15 cellular contexts compared by ENCODE assay signal in the genomic region with DNA sequence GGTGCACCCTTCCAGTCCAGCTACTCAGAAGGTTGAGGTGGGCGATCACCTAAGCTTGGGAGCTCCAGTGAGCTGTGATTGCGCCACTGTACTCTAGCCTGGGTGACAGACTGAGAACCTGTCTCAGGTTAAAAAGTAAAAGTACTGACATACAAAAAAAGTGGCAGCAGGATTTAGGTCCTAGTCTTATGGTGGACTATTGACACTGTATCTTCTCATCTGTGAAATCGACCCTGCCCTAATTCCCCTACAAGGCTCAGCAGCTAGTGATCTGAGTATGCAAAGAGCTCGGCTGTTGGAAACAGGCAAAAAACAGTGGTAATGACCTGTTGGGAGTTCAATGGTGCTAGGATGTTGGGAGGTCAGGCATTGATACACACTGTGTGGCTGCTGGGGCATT. TPM values are rescaled to one million over a fixed set of nuclear protein-coding genes. Genes with fewer than 3 reads are reported as not detected.
"Had no signal": no experiment of that assay in that cellular context is flagged by ENCODE, and none has a peak within 500 bp of the region (broad histone marks: within the 10 kb centered on the region; RNA-seq: fewer than 3 reads in every experiment).

No MANE protein-coding gene starts in this region.

- H3K9me3 ChIP-seq: esophagus squamous epithelium, SJSA1, thyroid gland, uterus had no signal

- H3K36me3 Mint-ChIP-seq: naive B cell, WTC11 had no signal

- H3K4me3 Mint-ChIP-seq: naive B cell, WTC11 had no signal

- H3K27ac ChIP-seq: esophagus squamous epithelium, SJSA1, thyroid gland, uterus had no signal

- ATAC-seq: left colon, WTC11 had no signal

- H3K27me3 ChIP-seq: esophagus squamous epithelium, SJSA1, thyroid gland, uterus had no signal

- H3K36me3 ChIP-seq: esophagus squamous epithelium, thyroid gland, uterus had no signal

- H3K9me3 Mint-ChIP-seq: naive B cell, WTC11 had no signal

- H3K27ac Mint-ChIP-seq: naive B cell, WTC11 had no signal

- DNase-seq: activated CD8-positive, alpha-beta memory T cell treated with anti-CD3 and anti-CD28 coated beads for 24 hours; activated gamma-delta T cell; esophagus squamous epithelium; foreskin fibroblast; glutamatergic neuron; left colon; naive B cell; posterior cingulate gyrus; stimulated activated CD4-positive, alpha-beta T cell treated with anti-CD3 and anti-CD28 coated beads, Interleukin-15, amount 100 ng/mL, for 24 hours; stimulated activated CD4-positive, alpha-beta T cell treated with anti-CD3 and anti-CD28 coated beads, Interleukin-4, amount 100 ng/mL, for 4 hours; uterus had no signal

- H3K4me1 ChIP-seq: uterus had no signal

- H3K4me3 ChIP-seq: esophagus squamous epithelium, SJSA1, thyroid gland, uterus had no signal

RNA-seq across cellular contexts. Expression of gene LEF1, which starts 57.0 kb away (rescaled TPM):
- total RNA-seq: dermis microvascular lymphatic vessel endothelial cell had no signal
